ENCODE assay signal across 1 cellular context in genomic region chr6:72272958-72273357, GRCh38.
TF ChIP-seq lines count a peak whose summit lies in the region.

No MANE protein-coding gene starts in this region.

TF ChIP-seq in SK-N-SH, 30 proteins besides CTCF, POLR2A, EP300 and RAD21 (continued from another document):
- TF ChIP-seq NFIC (IDR thresholded peaks at IDR 0.05; ENCODE audit: borderline replicate concordance) = peak; percentile 64; the same call in 1 of the 2 replicates
TF ChIP-seq in SK-N-SH: peak in this region for 6.
